In genomic region chr11:126012852-126013251, GRCh38 we compare ENCODE assay signal across 28 cellular contexts.
"Had no signal": no experiment of that assay in that cellular context is flagged by ENCODE, and none has a peak within 500 bp of the region (broad histone marks: within the 10 kb centered on the region; RNA-seq: fewer than 3 reads in every experiment).

No MANE protein-coding gene starts in this region.

- ATAC-seq: effector memory CD8-positive, alpha-beta T cell; esophagus mucosa; foreskin keratinocyte; gastrocnemius medialis; gastroesophageal sphincter; heart left ventricle; heart right ventricle had no signal

- H3K4me1 ChIP-seq: colonic mucosa, esophagus squamous epithelium, foreskin keratinocyte, gastrocnemius medialis, gastroesophageal sphincter, heart left ventricle, heart right ventricle had no signal

- H3K27me3 ChIP-seq: colonic mucosa, dorsolateral prefrontal cortex, esophagus muscularis mucosa, esophagus squamous epithelium, foreskin keratinocyte, gastrocnemius medialis, gastroesophageal sphincter, heart left ventricle, heart right ventricle had no signal

- H3K36me3 ChIP-seq: colonic mucosa, gastrocnemius medialis had no signal

- FAIRE-seq: colon, endometrium, endothelial cell of umbilical vein, frontal cortex had no signal

- H3K27ac ChIP-seq: colonic mucosa, coronary artery, dorsolateral prefrontal cortex, epithelial cell of prostate, esophagus muscularis mucosa, esophagus squamous epithelium, foreskin keratinocyte, gastrocnemius medialis, gastroesophageal sphincter, heart left ventricle, heart right ventricle had no signal

- H3K4me3 ChIP-seq: colonic mucosa, coronary artery, dorsolateral prefrontal cortex, esophagus muscularis mucosa, esophagus squamous epithelium, gastrocnemius medialis, gastroesophageal sphincter, heart left ventricle, heart right ventricle had no signal

- DNase-seq: colonic mucosa; cortex of kidney; dermis blood vessel endothelial cell; dorsolateral prefrontal cortex; effector CD4-positive, alpha-beta T cell; effector CD8-positive, alpha-beta T cell; effector memory CD4-positive, alpha-beta T cell; effector memory CD8-positive, alpha-beta T cell; endodermal cell; erythroblast; esophagus squamous epithelium; foreskin fibroblast; foreskin keratinocyte; foreskin melanocyte; gastrocnemius medialis; glutamatergic neuron; head of caudate nucleus; heart left ventricle; heart right ventricle had no signal

- H3K9me3 ChIP-seq: colonic mucosa, esophagus muscularis mucosa, esophagus squamous epithelium, gastrocnemius medialis, gastroesophageal sphincter, heart left ventricle, heart right ventricle had no signal
